Comparison of ENCODE assay signal across 12 cellular contexts in the genomic region with DNA sequence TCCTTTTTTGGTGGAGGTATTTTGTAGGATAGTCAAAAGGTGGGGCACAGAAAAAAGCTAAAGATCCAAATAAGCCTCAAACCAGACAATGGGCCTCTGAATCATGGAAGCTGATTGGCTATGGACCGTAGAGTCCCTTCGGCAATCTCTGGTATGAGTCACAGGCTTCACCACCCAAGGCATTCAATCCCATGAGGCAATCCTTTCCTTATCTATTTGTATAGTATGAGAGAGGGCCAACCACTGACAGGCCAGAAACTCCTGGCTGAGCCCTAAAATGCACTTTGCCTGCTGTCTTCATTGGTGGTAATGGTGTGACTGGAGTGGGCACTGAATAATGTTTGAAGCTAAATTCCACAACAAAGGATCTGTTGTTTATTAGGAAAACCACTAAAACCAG. TPM values are rescaled to one million over a fixed set of nuclear protein-coding genes. Genes with fewer than 3 reads are reported as not detected.
A peak's percentile ranks its signal among the peaks of the same experiment; 100 is the strongest.
DNase-seq lines count a peak whose midpoint lies in the region; ATAC-seq, FAIRE-seq and TF ChIP-seq lines count a peak whose summit lies in the region.
"Had no signal": no experiment of that assay in that cellular context is flagged by ENCODE, and none has a peak within 500 bp of the region (broad histone marks: within the 10 kb centered on the region; RNA-seq: fewer than 3 reads in every experiment).

No MANE protein-coding gene starts in this region.

- H3K4me3 ChIP-seq in IMR-90 (ENCODE audit: insufficient read depth, low read depth, low read length): no peak overlapping the region
- H3K4me3 ChIP-seq in foreskin fibroblast (ENCODE audit: low read depth in 1 of 2, low read length in 2 of 2): no peak overlapping the region

- H3K4me1 ChIP-seq in IMR-90 (ENCODE audit: control insufficient read depth, insufficient read depth, low read length): no peaks in the 10 kb centered on the region

- TF ChIP-seq CTCF in Calu3 (IDR thresholded peaks at IDR 0.05; ENCODE audit: unreplicated experiment) (no peak), IMR-90 (conservative IDR thresholded peaks at IDR 0.05; ENCODE audit: low read depth, low read length) (no peak), foreskin fibroblast (IDR thresholded peaks at IDR 0.05; ENCODE audit: low read depth, low read length) (no peak)

- peak overlapping the region; percentile 77 for H3K27ac Mint-ChIP-seq in Calu3 (ENCODE audit: unreplicated experiment)
- H3K27ac Mint-ChIP-seq in activated naive CD8-positive, alpha-beta T cell treated with anti-CD3 and anti-CD28 coated beads for 36 hours: peak overlapping the region; percentile 80
- H3K27ac Mint-ChIP-seq: memory B cell had no signal

- WGBS in IMR-90 (ENCODE audit: extremely low coverage in 2 of 2, insufficient read length in 1 of 2), 2 experiments: no CpG with 5 or more reads among the region's 2 CpGs

- no peak overlapping the region for H3K4ac ChIP-seq in IMR-90 (ENCODE audit: low read depth, low read length)

- peaks cover 7% of the 10 kb centered on the region for H3K36me3 Mint-ChIP-seq in Calu3 (ENCODE audit: insufficient read depth, unreplicated experiment)
- H3K36me3 Mint-ChIP-seq in activated naive CD8-positive, alpha-beta T cell treated with anti-CD3 and anti-CD28 coated beads for 36 hours: no peaks in the 10 kb centered on the region
- H3K36me3 Mint-ChIP-seq: memory B cell had no signal

- no peaks in the 10 kb centered on the region for H4K20me1 ChIP-seq in IMR-90 (ENCODE audit: insufficient read depth, low read length)

- BruUV-seq in Calu3 (replicated peaks; lab: Mats Ljungman, UMichigan) (no TSS peak), IMR-90 (replicated peaks; lab: Mats Ljungman, UMichigan) (no TSS peak)

- no peak overlapping the region for H2BK20ac ChIP-seq in IMR-90 (ENCODE audit: low read depth, low read length)

- no peaks in the 10 kb centered on the region for H3K27me3 ChIP-seq in IMR-90 (ENCODE audit: control insufficient read depth, insufficient read depth, low read length)

- no peak overlapping the region for H3K18ac ChIP-seq in IMR-90 (ENCODE audit: low read depth, low read length)

- no peak overlapping the region for H3K4me3 Mint-ChIP-seq in Calu3 (ENCODE audit: low read depth, unreplicated experiment)
- no peak overlapping the region for H3K4me3 Mint-ChIP-seq in activated naive CD8-positive, alpha-beta T cell treated with anti-CD3 and anti-CD28 coated beads for 36 hours
- H3K4me3 Mint-ChIP-seq: memory B cell had no signal

- H2BK15ac ChIP-seq in IMR-90 (ENCODE audit: low read depth, low read length): no peak overlapping the region

- peaks cover 45% of the 10 kb centered on the region for H3K4me1 Mint-ChIP-seq in Calu3 (ENCODE audit: low read depth, unreplicated experiment)
- peaks cover 23% of the 10 kb centered on the region for H3K4me1 Mint-ChIP-seq in activated naive CD8-positive, alpha-beta T cell treated with anti-CD3 and anti-CD28 coated beads for 36 hours
- H3K4me1 Mint-ChIP-seq: memory B cell had no signal

- H2AK5ac ChIP-seq in IMR-90 (ENCODE audit: low read depth, low read length): no peak overlapping the region

- H4K5ac ChIP-seq in IMR-90 (ENCODE audit: low read depth, low read length): no peak overlapping the region

- no peak overlapping the region for H3K9ac ChIP-seq in IMR-90 (ENCODE audit: low read depth, low read length)

- TF ChIP-seq POLR2A in IMR-90 (IDR thresholded peaks at IDR 0.05; ENCODE audit: low read depth, low read length): no peak
- TF ChIP-seq POLR2A in GM12891 (IDR thresholded peaks at IDR 0.05; ENCODE audit: low read depth, low read length): no peak

- H3K9me3 Mint-ChIP-seq in Calu3 (ENCODE audit: low read depth, unreplicated experiment): no peaks in the 10 kb centered on the region
- H3K9me3 Mint-ChIP-seq in activated naive CD8-positive, alpha-beta T cell treated with anti-CD3 and anti-CD28 coated beads for 36 hours: no peaks in the 10 kb centered on the region
- H3K9me3 Mint-ChIP-seq: memory B cell had no signal

- no peak overlapping the region for H3K27ac ChIP-seq in IMR-90 (ENCODE audit: insufficient read depth, low read length)

- no peak for TF ChIP-seq RAD21 in IMR-90 (IDR thresholded peaks at IDR 0.05; ENCODE audit: low read length)

- POLR2A ChIA-PET in IMR-90 (lab: Charles Lee; ENCODE audit: unreplicated experiment): no interaction called here

- CTCF ChIA-PET in Calu3 (lab: Charles Lee): interaction anchor here (0.6 to 1.8 kb wide), 4 partner anchors 41 to 1264 kb away, joined by 3 to 4 read pairs (median 4); no protein-coding TSS in a partner anchor
- CTCF ChIA-PET in IMR-90 (lab: Yijun Ruan, JAX): no interaction called here

- ATAC-seq in IMR-90 (ENCODE audit: low read depth): no peak
- no peak for ATAC-seq in GM19463 (IDR thresholded peaks at IDR 0.05; ENCODE audit: unreplicated experiment)
- no peak for ATAC-seq in GM18520 (IDR thresholded peaks at IDR 0.05; ENCODE audit: unreplicated experiment)

- no peak overlapping the region for H2BK5ac ChIP-seq in IMR-90 (ENCODE audit: low read depth, low read length, poor library complexity, severe bottlenecking)

- H4K91ac ChIP-seq in IMR-90 (ENCODE audit: insufficient read depth, low read depth, low read length): no peak overlapping the region

- no peak overlapping the region for H4K8ac ChIP-seq in IMR-90 (ENCODE audit: low read depth in 2 of 2, low read length in 2 of 2)

- no peak overlapping the region for H3K14ac ChIP-seq in IMR-90 (replicated peaks; ENCODE audit: low read depth, low read length)

- no peak overlapping the region for H3K56ac ChIP-seq in IMR-90 (ENCODE audit: extremely low read depth, insufficient read depth, low read length)

- H3K4me2 ChIP-seq in IMR-90 (ENCODE audit: low read depth, low read length): no peak overlapping the region

- intact Hi-C loops in Calu3 (cut with micrococcal nuclease; ENCODE audit: unreplicated experiment) (loop anchor here (1.0 to 5.0 kb wide), 3 partner anchors 25 to 301 kb away; no protein-coding TSS in a partner anchor), IMR-90 (cut with micrococcal nuclease) (no loop called here)

- no peaks in the 10 kb centered on the region for H3K36me3 ChIP-seq in IMR-90 (ENCODE audit: control insufficient read depth, insufficient read depth, low read length)

- H3K79me1 ChIP-seq in IMR-90 (ENCODE audit: low read depth in 1 of 2, low read length in 2 of 2): no peaks in the 10 kb centered on the region

- in situ Hi-C loops in IMR-90 (cut with MboI; ENCODE audit: low sequenced_read_pairs): no loop called here

- no peak overlapping the region for H3K23ac ChIP-seq in IMR-90 (ENCODE audit: low read depth, low read length)

- no peak overlapping the region for H2AFZ ChIP-seq in IMR-90 (replicated peaks; ENCODE audit: low read length, poor library complexity)

- H2AK9ac ChIP-seq in IMR-90 (replicated peaks; ENCODE audit: low read depth, low read length, poor library complexity): no peak overlapping the region

- H3K9me1 ChIP-seq in IMR-90 (ENCODE audit: insufficient read depth, low read length): no peaks in the 10 kb centered on the region

- no peak overlapping the region for H2BK120ac ChIP-seq in IMR-90 (ENCODE audit: low read depth, low read length)

- DNase-seq in Calu3: peak; percentile 72
- peak; percentile 13 for DNase-seq in IMR-90
- no peak for DNase-seq in activated naive CD8-positive, alpha-beta T cell treated with anti-CD3 and anti-CD28 coated beads for 36 hours
- DNase-seq in kidney tubule cell (ENCODE audit: low spot score): peak; percentile 71
- no peak for DNase-seq in GM12891 (ENCODE audit: insufficient read length, low spot score)
- no peak for DNase-seq in foreskin fibroblast
- DNase-seq: effector CD8-positive, alpha-beta T cell; GDM1; stimulated activated CD4-positive, alpha-beta T cell treated with anti-CD3 and anti-CD28 coated beads, Interleukin-1b, Interleukin-23, amount 100 ng/mL, for 48 hours had no signal

- no peaks in the 10 kb centered on the region for H3K9me3 ChIP-seq in IMR-90 (ENCODE audit: control insufficient read depth, insufficient read depth, low read length)

- dilution Hi-C loops in IMR-90 (cut with HindIII; ENCODE audit: low sequenced_read_pairs, unreplicated experiment): no loop called here

- no peak for FAIRE-seq in GM12891 (lab: Jason Lieb, UNC)

- H3K27me3 Mint-ChIP-seq in Calu3 (ENCODE audit: unreplicated experiment): no peaks in the 10 kb centered on the region
- H3K27me3 Mint-ChIP-seq in activated naive CD8-positive, alpha-beta T cell treated with anti-CD3 and anti-CD28 coated beads for 36 hours: peaks cover 4% of the 10 kb centered on the region

TF ChIP-seq in IMR-90, 13 proteins besides CTCF, POLR2A, EP300 and RAD21 (continues in another document):
- TF ChIP-seq SMC3 (IDR thresholded peaks at IDR 0.05; ENCODE audit: low read depth, low read length): no peak
- TF ChIP-seq RFX5 (IDR thresholded peaks at IDR 0.05; ENCODE audit: low read depth, low read length): no peak
- TF ChIP-seq CHD1 (IDR thresholded peaks at IDR 0.05; ENCODE audit: low read depth, low read length): no peak
- TF ChIP-seq MAZ (IDR thresholded peaks at IDR 0.05; ENCODE audit: borderline replicate concordance, low read depth, low read length): no peak
- no peak for TF ChIP-seq MAFK (IDR thresholded peaks at IDR 0.05; ENCODE audit: low read depth, low read length)

TF ChIP-seq in GM12891, 5 proteins besides CTCF, POLR2A, EP300 and RAD21:
- no peak for TF ChIP-seq TAF1 (IDR thresholded peaks at IDR 0.05; ENCODE audit: low read depth, low read length)
- no peak for TF ChIP-seq SPI1 (IDR thresholded peaks at IDR 0.05; ENCODE audit: low read depth, low read length)
- no peak for TF ChIP-seq POU2F2 (IDR thresholded peaks at IDR 0.05; ENCODE audit: low read depth, low read length)
- TF ChIP-seq POLR2AphosphoS5 (IDR thresholded peaks at IDR 0.05; ENCODE audit: low read depth, low read length): no peak
- TF ChIP-seq PAX5 (IDR thresholded peaks at IDR 0.05; ENCODE audit: insufficient read depth, low read length, severe bottlenecking): no peak

RNA-seq across cellular contexts. Expression of a gene that starts 38.7 kb away (rescaled TPM):
- total RNA-seq in Calu3 (2022) (71.5 and 86.9 TPM in 2 replicates), IMR-90 (2012; rRNA removed) (42.8 and 50.9 TPM in 2 replicates)
- polyA plus RNA-seq in IMR-90 (2012; rRNA removed): 25.9 and 26.0 TPM in 2 replicates
- 9.3 and 15.1 TPM in 2 replicates for polyA plus RNA-seq in IMR-90 (2012; cell fraction: cytosol; rRNA removed)
- polyA plus RNA-seq in IMR-90 (2012; cell fraction: nucleus; rRNA removed; ENCODE audit: low replicate concordance): 4.1 and 17.7 TPM in 2 replicates
- total RNA-seq in activated naive CD8-positive, alpha-beta T cell treated with anti-CD3 and anti-CD28 coated beads for 36 hours: 10 to 100 TPM; 66.9 to 68.5 TPM
- polyA plus RNA-seq in GM12891 (2012; ENCODE audit: low read depth, missing spikeins): 12.0 TPM

Comparison
In these comparisons a context has a peak if more than half of its experiments do, and no peak if none do; other contexts are left out.
1. DNase-seq: peak in Calu3 (single experiment), IMR-90 (single experiment) and kidney tubule cell (single experiment); none in activated naive CD8-positive, alpha-beta T cell treated with anti-CD3 and anti-CD28 coated beads for 36 hours (single experiment), GM12891 (single experiment) and foreskin fibroblast (0 of 2).